Comparison of ENCODE assay signal across 16 cellular contexts in the genomic region with DNA sequence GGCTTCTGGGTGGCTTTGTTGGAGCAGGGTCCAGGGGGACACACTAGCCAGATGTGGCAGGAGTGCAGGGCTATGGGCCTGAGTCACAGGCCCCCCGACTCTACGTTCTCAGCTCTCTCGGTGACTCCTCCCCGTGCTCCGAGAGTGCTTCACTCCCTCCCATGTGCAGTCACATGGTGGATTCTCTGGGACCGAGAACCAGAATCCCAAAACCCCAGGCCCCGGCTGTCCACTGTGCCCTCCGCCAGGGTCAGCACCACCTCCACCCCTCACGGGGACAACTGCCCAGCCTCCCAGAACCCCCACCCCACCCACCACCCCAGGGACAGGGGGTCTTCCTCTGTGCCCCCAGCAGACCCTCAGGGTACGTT. TPM values are rescaled to one million over a fixed set of nuclear protein-coding genes. Genes with fewer than 3 reads are reported as not detected.
DNase-seq lines count a peak whose midpoint lies in the region; ATAC-seq and TF ChIP-seq lines count a peak whose summit lies in the region.
"Had no signal": no experiment of that assay in that cellular context is flagged by ENCODE, and none has a peak within 500 bp of the region (broad histone marks: within the 10 kb centered on the region; RNA-seq: fewer than 3 reads in every experiment).

No MANE protein-coding gene starts in this region.

- peaks cover 20% of the 10 kb centered on the region for H3K4me1 Mint-ChIP-seq in activated CD4-positive, alpha-beta T cell treated with anti-CD3 and anti-CD28 coated beads, Interleukin-2, amount 10 ng/mL, durations not matched to agents 7 days and 5 days

- TF ChIP-seq POLR2A in transverse colon (IDR thresholded peaks at IDR 0.05): no peak

- H4K20me1 ChIP-seq in osteoblast (ENCODE audit: insufficient read depth, low read length): no peaks in the 10 kb centered on the region

- H2AFZ ChIP-seq in osteoblast (ENCODE audit: low read length): no peak overlapping the region

- no peak overlapping the region for H3K4me2 ChIP-seq in osteoblast (ENCODE audit: insufficient read depth, low read length)
- H3K4me2 ChIP-seq: BLaER1 treated with 17β-estradiol and CSF1 and Interleukin-3, amounts not matched to agents 10 nM and 100 nM had no signal

- H3K9me3 ChIP-seq in transverse colon (no peaks in the 10 kb centered on the region), osteoblast (ENCODE audit: low read depth, low read length) (no peaks in the 10 kb centered on the region)
- H3K9me3 ChIP-seq: BLaER1 treated with 17β-estradiol and CSF1 and Interleukin-3, amounts not matched to agents 10 nM and 100 nM had no signal

- H3K27me3 ChIP-seq in transverse colon (peaks cover 22% of the 10 kb centered on the region), osteoblast (ENCODE audit: insufficient read depth, low read length) (peaks cover 4% of the 10 kb centered on the region)

- H3K27ac Mint-ChIP-seq in activated CD4-positive, alpha-beta T cell treated with anti-CD3 and anti-CD28 coated beads, Interleukin-2, amount 10 ng/mL, durations not matched to agents 7 days and 5 days: no peak overlapping the region
- H3K27ac Mint-ChIP-seq: nephron had no signal

- CTCF ChIA-PET in activated CD4-positive, alpha-beta T cell treated with anti-CD3 and anti-CD28 coated beads, Interleukin-2, amount 10 ng/mL, durations not matched to agents 7 days and 5 days (lab: Charles Lee): no interaction called here

- POLR2A ChIA-PET in activated CD4-positive, alpha-beta T cell treated with anti-CD3 and anti-CD28 coated beads, Interleukin-2, amount 10 ng/mL, durations not matched to agents 7 days and 5 days (lab: Charles Lee): no interaction called here

- no peaks in the 10 kb centered on the region for H3K36me3 ChIP-seq in transverse colon
- H3K36me3 ChIP-seq in osteoblast (ENCODE audit: insufficient read depth, low read length): no peaks in the 10 kb centered on the region
- H3K36me3 ChIP-seq: BLaER1 treated with 17β-estradiol and CSF1 and Interleukin-3, amounts not matched to agents 10 nM and 100 nM had no signal

- H3K4me3 ChIP-seq in transverse colon (no peak overlapping the region), osteoblast (ENCODE audit: insufficient read depth, low read length) (no peak overlapping the region)
- H3K4me3 ChIP-seq: BLaER1 treated with 17β-estradiol and CSF1 and Interleukin-3, amounts not matched to agents 10 nM and 100 nM had no signal

- peak; percentile 5 for DNase-seq in activated CD4-positive, alpha-beta T cell treated with anti-CD3 and anti-CD28 coated beads, Interleukin-2, amount 10 ng/mL, durations not matched to agents 7 days and 5 days
- DNase-seq in activated CD4-positive, alpha-beta T cell treated with anti-CD3 and anti-CD28 coated beads, Interleukin-2, amount 50 U/mL, for 1 hour: no peak
- DNase-seq in omental fat pad (ENCODE audit: low spot score) (no peak), transverse colon (no peak), glomerular visceral epithelial cell (ENCODE audit: extremely low spot score) (no peak), osteoblast (ENCODE audit: insufficient read length, low spot score, missing footprints) (no peak), NCI-H1092 (lab: John Stamatoyannopoulos, UW) (no peak)
- DNase-seq: activated CD4-positive, CD25-positive, alpha-beta regulatory T cell treated with anti-CD3 and anti-CD28 coated beads, Interleukin-2, amount 50 U/mL, for 72 hours; DMS 273 treated with DMSO at 0.1 percent for 48 hours; MV-4-11; NCI-H2029; NCI-H446 treated with DMSO at 0.1 percent for 48 hours had no signal

- in situ Hi-C loops in transverse colon (cut with MboI; ENCODE audit: low pct_ligation_motif_present in 1 of 4, low pct_unique_long_range_greater_than_20kb in 1 of 4, low sequenced_read_pairs in 3 of 4): loop anchor here in 1 of 4 donors (25.0 kb wide), 1 partner anchor 399 kb away; no protein-coding TSS in a partner anchor

- peaks cover 15 to 47% (median 44%) of the 10 kb centered on the region in 4 donors for H3K4me1 ChIP-seq in transverse colon
- peaks cover 37% of the 10 kb centered on the region for H3K4me1 ChIP-seq in osteoblast (ENCODE audit: insufficient read depth, low read length)

- peak; percentile 5 for ATAC-seq in omental fat pad (ENCODE audit: low FRiP score)

- H3K36me3 Mint-ChIP-seq in activated CD4-positive, alpha-beta T cell treated with anti-CD3 and anti-CD28 coated beads, Interleukin-2, amount 10 ng/mL, durations not matched to agents 7 days and 5 days (ENCODE audit: low read depth): peaks cover 3% of the 10 kb centered on the region

- peaks cover 38% of the 10 kb centered on the region for H3K27me3 Mint-ChIP-seq in activated CD4-positive, alpha-beta T cell treated with anti-CD3 and anti-CD28 coated beads, Interleukin-2, amount 10 ng/mL, durations not matched to agents 7 days and 5 days

- peak overlapping the region; percentile 63 for H3K27ac ChIP-seq in cingulate gyrus (ENCODE audit: low read depth, low read length)
- peak overlapping the region; percentile 71 to 94 (median 86) for H3K27ac ChIP-seq in transverse colon
- no peak overlapping the region for H3K27ac ChIP-seq in osteoblast (ENCODE audit: low read depth, low read length)
- H3K27ac ChIP-seq: BLaER1 treated with 17β-estradiol and CSF1 and Interleukin-3, amounts not matched to agents 10 nM and 100 nM had no signal

- 75% methylated on average over 10 of the region's 10 CpGs; no CpG with 5 or more reads in 1 of the 2 donors for WGBS in transverse colon (ENCODE audit: low coverage in 1 of 2), 2 donors

- no peaks in the 10 kb centered on the region for H3K9me3 Mint-ChIP-seq in activated CD4-positive, alpha-beta T cell treated with anti-CD3 and anti-CD28 coated beads, Interleukin-2, amount 10 ng/mL, durations not matched to agents 7 days and 5 days
- H3K9me3 Mint-ChIP-seq: nephron had no signal

- TF ChIP-seq CTCF in omental fat pad (IDR thresholded peaks at IDR 0.05): no peak
- TF ChIP-seq CTCF in transverse colon (IDR thresholded peaks at IDR 0.05): no peak
- no peak for TF ChIP-seq CTCF in osteoblast (IDR thresholded peaks at IDR 0.05; ENCODE audit: extremely low read depth, low read depth, low read length)

- TF ChIP-seq EP300 in transverse colon (IDR thresholded peaks at IDR 0.05; ENCODE audit: low read depth): no peak

- no peak overlapping the region for H3K4me3 Mint-ChIP-seq in activated CD4-positive, alpha-beta T cell treated with anti-CD3 and anti-CD28 coated beads, Interleukin-2, amount 10 ng/mL, durations not matched to agents 7 days and 5 days
- H3K4me3 Mint-ChIP-seq: nephron had no signal

- intact Hi-C loops in transverse colon (cut with DNase I; ENCODE audit: low total_unique reads): no loop called here

- H3K79me2 ChIP-seq in osteoblast (ENCODE audit: insufficient read depth, low read length): no peaks in the 10 kb centered on the region

RNA-seq across cellular contexts. Expression of a gene that starts 4.2 kb away (rescaled TPM):
- total RNA-seq in activated CD4-positive, alpha-beta T cell treated with anti-CD3 and anti-CD28 coated beads, Interleukin-2, amount 10 ng/mL, durations not matched to agents 7 days and 5 days: 1 to 10 TPM; 4.9 TPM
- total RNA-seq in omental fat pad (10 to 100 TPM in 3 of 4 donors, 1 to 10 TPM in 1; 1.3 to 50.8 (median 31.5) TPM), transverse colon (100 to 1,000 TPM in 2 of 4 donors, 10 to 100 TPM in 2; 47.5 to 158 (median 95.7) TPM), osteoblast (1.8 and 4.4 TPM in 2 replicates)
- total RNA-seq: lung microvascular endothelial cell had no signal
